21 cellular contexts compared by ENCODE assay signal in the genomic region with DNA sequence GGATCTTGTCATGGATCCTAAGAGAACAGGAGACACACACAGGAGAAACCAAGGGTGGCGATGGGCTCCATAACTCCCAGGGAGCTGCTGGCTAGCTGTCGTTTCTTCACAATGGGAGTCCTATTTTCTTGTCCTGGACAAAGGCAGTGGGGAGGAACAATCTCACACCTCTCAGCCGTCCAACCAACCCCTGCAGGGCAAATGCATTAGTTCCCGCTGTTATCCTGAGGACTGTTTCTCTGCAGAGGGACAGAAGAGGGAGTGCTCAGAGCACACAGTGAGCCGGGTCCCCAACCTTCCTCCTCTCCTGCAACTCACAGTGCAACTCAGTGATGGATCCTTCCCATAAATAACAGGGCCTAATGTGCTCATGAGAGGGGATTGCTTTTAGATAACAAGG.
DNase-seq lines count a peak whose midpoint lies in the region; TF ChIP-seq lines count a peak whose summit lies in the region.
"Had no signal": no experiment of that assay in that cellular context is flagged by ENCODE, and none has a peak within 500 bp of the region (broad histone marks: within the 10 kb centered on the region; RNA-seq: fewer than 3 reads in every experiment).

No MANE protein-coding gene starts in this region.

- H3K4me1 Mint-ChIP-seq in type B pancreatic cell (ENCODE audit: unreplicated experiment) = no peaks in the 10 kb centered on the region
- H3K4me1 Mint-ChIP-seq: CD4-positive, alpha-beta memory T cell had no signal

- no peaks in the 10 kb centered on the region for H3K9me3 ChIP-seq in ovary
- H3K9me3 ChIP-seq: BLaER1, HAP-1, MG63, SJCRH30 had no signal

- H3K27me3 ChIP-seq in H7 (ENCODE audit: control insufficient read depth, insufficient read depth, low read length) (no peaks in the 10 kb centered on the region), ovary (no peaks in the 10 kb centered on the region)
- H3K27me3 ChIP-seq: BLaER1, MG63, SJCRH30 had no signal

- DNase-seq in H7 = peak; percentile 42
- DNase-seq in NCI-H69 (lab: John Stamatoyannopoulos, UW) = peak; percentile 94
- DNase-seq in iPS-NIHi11 (ENCODE audit: low spot score) = peak; percentile 51
- DNase-seq in retina = peak; percentile 50
- DNase-seq in ovary = no peak
- DNase-seq in type B pancreatic cell (ENCODE audit: extremely low spot score, unreplicated experiment) = no peak
- no peak for DNase-seq in NCI-H2029 (lab: John Stamatoyannopoulos, UW)
- DNase-seq: Calu3; CD4-positive, alpha-beta memory T cell; Kasumi-1; MG63; NCI-H1048; NCI-H1694; NCI-H2227 treated with DMSO at 0.1 percent for 48 hours; NCI-H510A treated with DMSO at 0.1 percent for 48 hours; NCI-H82; PC-9; SJCRH30 had no signal

- no peak overlapping the region for H3K27ac ChIP-seq in ovary
- H3K27ac ChIP-seq: BLaER1, PC-9, SJCRH30 had no signal

- H3K36me3 ChIP-seq in H7 (replicated peaks; ENCODE audit: control insufficient read depth, insufficient read depth, low read length) (no peaks in the 10 kb centered on the region), ovary (no peaks in the 10 kb centered on the region)
- H3K36me3 ChIP-seq: BLaER1, HAP-1, MG63, SJCRH30 had no signal

- TF ChIP-seq POLR2A in ovary (IDR thresholded peaks at IDR 0.05) = no peak

- H3K27me3 Mint-ChIP-seq in type B pancreatic cell = peaks cover 3% of the 10 kb centered on the region
- H3K27me3 Mint-ChIP-seq: CD4-positive, alpha-beta memory T cell had no signal

- TF ChIP-seq CTCF in ovary (IDR thresholded peaks at IDR 0.05) (no peak), type B pancreatic cell (conservative IDR thresholded peaks at IDR 0.05) (no peak)

- H3K27ac Mint-ChIP-seq in type B pancreatic cell = no peak overlapping the region
- H3K27ac Mint-ChIP-seq: CD4-positive, alpha-beta memory T cell had no signal

- H3K36me3 Mint-ChIP-seq in type B pancreatic cell = no peaks in the 10 kb centered on the region
- H3K36me3 Mint-ChIP-seq: CD4-positive, alpha-beta memory T cell had no signal

- H3K9me3 Mint-ChIP-seq in type B pancreatic cell = no peaks in the 10 kb centered on the region

- H3K4me1 ChIP-seq in ovary (ENCODE audit: insufficient read depth) = no peaks in the 10 kb centered on the region
- H3K4me1 ChIP-seq: BLaER1, HAP-1, SJCRH30 had no signal

- intact Hi-C loops in ovary (cut with DNase I) = no loop called here

- 62 to 81% (median 70%) methylated on average over 5 of the region's 5 CpGs for WGBS in ovary, 3 donors

- no peak overlapping the region for H3K4me3 ChIP-seq in H7 (ENCODE audit: insufficient read depth, low read depth, low read length)
- H3K4me3 ChIP-seq in ovary = no peak overlapping the region
- H3K4me3 ChIP-seq: BLaER1, GM12878, HAP-1, MG63, PC-9, SJCRH30 had no signal

- no peak overlapping the region for H3K4me3 Mint-ChIP-seq in type B pancreatic cell
- H3K4me3 Mint-ChIP-seq: CD4-positive, alpha-beta memory T cell had no signal

- no peak for TF ChIP-seq EP300 in ovary (IDR thresholded peaks at IDR 0.05)

Comparison
In these comparisons a context has a peak if more than half of its experiments do, and no peak if none do; other contexts are left out.
1. DNase-seq: peak in H7 (single experiment), NCI-H69 (single experiment), iPS-NIHi11 (single experiment) and retina (single experiment); none in ovary (0 of 5), type B pancreatic cell (single experiment) and NCI-H2029 (single experiment).